Comparison of ENCODE assay signal across 13 cellular contexts in the genomic region with DNA sequence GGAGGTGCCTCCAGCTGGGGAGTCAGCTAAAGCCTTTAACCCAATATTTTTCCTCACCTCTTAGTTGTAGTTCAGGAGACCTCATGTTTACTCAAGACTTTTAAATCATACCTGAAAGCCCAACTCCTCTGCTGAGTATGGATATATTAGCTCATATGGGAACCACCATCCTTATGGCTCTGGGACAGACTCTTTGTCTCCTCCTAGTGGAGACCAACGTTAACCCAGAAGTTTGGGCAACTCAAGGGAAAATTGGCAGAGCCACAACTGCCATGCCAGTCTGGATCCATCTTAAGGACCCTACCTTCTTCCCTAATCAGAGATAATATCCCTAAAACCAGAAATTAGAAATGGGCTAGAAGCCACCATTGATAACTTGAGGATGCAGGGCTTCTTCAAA.
DNase-seq lines count a peak whose midpoint lies in the region; ATAC-seq, FAIRE-seq and TF ChIP-seq lines count a peak whose summit lies in the region.
"Had no signal": no experiment of that assay in that cellular context is flagged by ENCODE, and none has a peak within 500 bp of the region (broad histone marks: within the 10 kb centered on the region; RNA-seq: fewer than 3 reads in every experiment).

No MANE protein-coding gene starts in this region.

- H3K27me3 ChIP-seq in GM12878 (replicated peaks in 1 of 2; ENCODE audit: control insufficient read depth in 2 of 2, insufficient read depth in 2 of 2, low read length in 1 of 2) (no peaks in the 10 kb centered on the region; a peak in 3 of 4 replicates), parathyroid adenoma (ENCODE audit: control insufficient read depth, insufficient read depth, low read length) (no peaks in the 10 kb centered on the region)

- intact Hi-C loops in GM12878 (cut with micrococcal nuclease; ENCODE audit: unreplicated experiment) = no loop called here

- no peak overlapping the region for H3K4me3 Mint-ChIP-seq in T-helper 2 cell treated with Interferon-gamma antibody and Interleukin-4, amounts not matched to agents 5 μg/mL and 100 μg/mL, for 36 hours
- H3K4me3 Mint-ChIP-seq: activated naive CD8-positive, alpha-beta T cell; B cell had no signal

- peaks cover 3% of the 10 kb centered on the region; the same call in 1 of the 3 replicates for H3K9me3 ChIP-seq in GM12878 (replicated peaks; ENCODE audit: control insufficient read depth, insufficient read depth, low read length)
- no peaks in the 10 kb centered on the region for H3K9me3 ChIP-seq in parathyroid adenoma (ENCODE audit: control insufficient read depth, low read length)

- TF ChIP-seq POLR2A in GM12878 (IDR thresholded peaks at IDR 0.05; ENCODE audit: low read depth, low read length) (no peak), GM12891 (IDR thresholded peaks at IDR 0.05; ENCODE audit: low read depth, low read length) (no peak)

- peak; percentile 52 for TF ChIP-seq RAD21 in GM12878 (IDR thresholded peaks at IDR 0.05; ENCODE audit: insufficient read depth, low read depth, low read length)

- in situ Hi-C loops in GM12878 (cut with MboI) = no loop called here

- H2AFZ ChIP-seq in GM12878 (ENCODE audit: control insufficient read depth, low read depth, low read length) (no peak overlapping the region), parathyroid adenoma (no peak overlapping the region)

- H3K27ac Mint-ChIP-seq in T-helper 2 cell treated with Interferon-gamma antibody and Interleukin-4, amounts not matched to agents 5 μg/mL and 100 μg/mL, for 36 hours = no peak overlapping the region
- H3K27ac Mint-ChIP-seq: activated naive CD8-positive, alpha-beta T cell; B cell had no signal

- H3K79me2 ChIP-seq in GM12878 (ENCODE audit: control insufficient read depth, insufficient read depth, low read length) = no peaks in the 10 kb centered on the region
- no peaks in the 10 kb centered on the region for H3K79me2 ChIP-seq in parathyroid adenoma

- no TSS peak for BruUV-seq in GM12878 (replicated peaks; lab: Mats Ljungman, UMichigan)

- WGBS in GM12878 (ENCODE audit: insufficient coverage, insufficient replicate concordance, low lambda C conversion rate, missing lambda C conversion rate) = 4% methylated on average over 1 of the region's 1 CpG

- no peaks in the 10 kb centered on the region for H3K4me1 Mint-ChIP-seq in T-helper 2 cell treated with Interferon-gamma antibody and Interleukin-4, amounts not matched to agents 5 μg/mL and 100 μg/mL, for 36 hours (ENCODE audit: low read depth)

- no peak overlapping the region for H3K4me2 ChIP-seq in GM12878 (ENCODE audit: control insufficient read depth, insufficient read depth)
- H3K4me2 ChIP-seq in parathyroid adenoma (ENCODE audit: low read length) = no peak overlapping the region

- POLR2A ChIA-PET in GM12878 (lab: Charles Lee) = no interaction called here

- H3K4me3 ChIP-seq in GM12878 = no peak overlapping the region
- H3K4me3 ChIP-seq in parathyroid adenoma (ENCODE audit: low read depth, low read length) = no peak overlapping the region
- H3K4me3 ChIP-seq: lower lobe of right lung had no signal

- ATAC-seq in GM21723 (IDR thresholded peaks at IDR 0.05; ENCODE audit: unreplicated experiment) (peak; percentile 58), GM12878 (peak; percentile 67)
- ATAC-seq: lower lobe of right lung had no signal

- H3K36me3 Mint-ChIP-seq in T-helper 2 cell treated with Interferon-gamma antibody and Interleukin-4, amounts not matched to agents 5 μg/mL and 100 μg/mL, for 36 hours (ENCODE audit: low read depth) = no peaks in the 10 kb centered on the region

- peaks cover 3% of the 10 kb centered on the region for H3K27me3 Mint-ChIP-seq in T-helper 2 cell treated with Interferon-gamma antibody and Interleukin-4, amounts not matched to agents 5 μg/mL and 100 μg/mL, for 36 hours (ENCODE audit: low read depth)
- H3K27me3 Mint-ChIP-seq: activated naive CD8-positive, alpha-beta T cell had no signal

- DNase-seq in activated CD4-positive, alpha-beta T cell treated with anti-CD3 and anti-CD28 coated beads for 48 hours = peak; percentile 5
- DNase-seq in activated CD4-positive, alpha-beta T cell treated with anti-CD3 and anti-CD28 coated beads for 1 hour = no peak
- no peak for DNase-seq in GM12878 (ENCODE audit: low read depth, low spot score)
- no peak for DNase-seq in T-helper 2 cell treated with Interferon-gamma antibody and Interleukin-4, amounts not matched to agents 5 μg/mL and 100 μg/mL, for 36 hours (ENCODE audit: low spot score)
- DNase-seq in anterior cingulate cortex (lab: John Stamatoyannopoulos, UW) = no peak
- no peak for DNase-seq in GM12891 (ENCODE audit: insufficient read length, low spot score)
- DNase-seq: lower lobe of right lung; stimulated activated naive CD4-positive, alpha-beta T cell treated with Interleukin-2 at 50 U/mL for 16 hours; WERI-Rb-1 had no signal

- H3K4me1 ChIP-seq in GM12878 (ENCODE audit: control insufficient read depth, insufficient read depth, low read length) = no peaks in the 10 kb centered on the region
- no peaks in the 10 kb centered on the region for H3K4me1 ChIP-seq in parathyroid adenoma
- H3K4me1 ChIP-seq: lower lobe of right lung had no signal

- peaks cover 17% of the 10 kb centered on the region for H3K9me3 Mint-ChIP-seq in T-helper 2 cell treated with Interferon-gamma antibody and Interleukin-4, amounts not matched to agents 5 μg/mL and 100 μg/mL, for 36 hours

- SMC1A ChIA-PET in GM12878 (lab: Charles Lee; ENCODE audit: uncharacterized antibody, unreplicated experiment) = interaction anchor here (0.6 to 1.6 kb wide), 7 partner anchors 12 to 229 kb away, joined by 3 to 6 read pairs (median 3); a partner anchor contains a TSS

- CTCF ChIA-PET in GM12878 (lab: Yijun Ruan, JAX) = interaction anchor here (0.5 to 1.3 kb wide), 9 partner anchors 12 to 376 kb away, joined by 3 to 5 read pairs (median 4); no protein-coding TSS in a partner anchor

- RAD21 ChIA-PET in GM12878 (lab: Charles Lee; ENCODE audit: unreplicated experiment) = interaction anchor here (0.5 kb wide), 1 partner anchor 466 kb away, joined by 3 read pairs; no protein-coding TSS in a partner anchor

- peak; percentile 29 to 58 (median 45); a peak in 4 of 6 replicates for TF ChIP-seq CTCF in GM12878 (IDR thresholded peaks at IDR 0.05 in 2 of 3, conservative IDR thresholded peaks at IDR 0.05 in 1 of 3; ENCODE audit: control insufficient read depth in 2 of 3, extremely low read depth in 1 of 3, insufficient read depth in 1 of 3, low read depth in 3 of 3, low read length in 3 of 3)
- peak; percentile 6 for TF ChIP-seq CTCF in parathyroid adenoma (IDR thresholded peaks at IDR 0.05)

- no peak overlapping the region for H3K27ac ChIP-seq in GM12878 (ENCODE audit: control insufficient read depth, insufficient read depth)
- no peak overlapping the region for H3K27ac ChIP-seq in parathyroid adenoma
- H3K27ac ChIP-seq: lower lobe of right lung, WERI-Rb-1 had no signal

- no peaks in the 10 kb centered on the region for H3K36me3 ChIP-seq in GM12878 (ENCODE audit: control insufficient read depth in 2 of 2, insufficient read depth in 2 of 2, low read length in 1 of 2)
- no peaks in the 10 kb centered on the region for H3K36me3 ChIP-seq in parathyroid adenoma (ENCODE audit: control insufficient read depth, insufficient read depth, low read length)
- H3K36me3 ChIP-seq: lower lobe of right lung, WERI-Rb-1 had no signal

- TF ChIP-seq EP300 in GM12878 (IDR thresholded peaks at IDR 0.05; ENCODE audit: borderline replicate concordance in 1 of 2, control insufficient read depth in 1 of 2, low read depth in 2 of 2, low read length in 2 of 2) = no peak

- no peak for FAIRE-seq in GM12878 (lab: Jason Lieb, UNC)
- FAIRE-seq in GM12891 (lab: Jason Lieb, UNC) = no peak

- H3K9ac ChIP-seq in GM12878 (ENCODE audit: control insufficient read depth, insufficient read depth, low read length) (no peak overlapping the region), parathyroid adenoma (no peak overlapping the region)

- no peaks in the 10 kb centered on the region for H4K20me1 ChIP-seq in GM12878 (ENCODE audit: control insufficient read depth, insufficient read depth)

TF ChIP-seq in GM12878, 131 proteins besides CTCF, POLR2A, EP300 and RAD21:
- TF ChIP-seq CBFB (IDR thresholded peaks at IDR 0.05; ENCODE audit: low read depth) = no peak
- peak; percentile 50 for TF ChIP-seq SMC3 (IDR thresholded peaks at IDR 0.05; ENCODE audit: borderline replicate concordance, low read length)
- no peak for TF ChIP-seq NR2C1 (IDR thresholded peaks at IDR 0.05)
- no peak for TF ChIP-seq DPF2 (IDR thresholded peaks at IDR 0.05)
TF ChIP-seq in GM12878: peak in this region for 1.

TF ChIP-seq in GM12891, 5 proteins besides CTCF, POLR2A, EP300 and RAD21:
- TF ChIP-seq PAX5 (IDR thresholded peaks at IDR 0.05; ENCODE audit: insufficient read depth, low read length, severe bottlenecking) (no peak), POU2F2 (IDR thresholded peaks at IDR 0.05; ENCODE audit: low read depth, low read length) (no peak), TAF1 (IDR thresholded peaks at IDR 0.05; ENCODE audit: low read depth, low read length) (no peak), POLR2AphosphoS5 (IDR thresholded peaks at IDR 0.05; ENCODE audit: low read depth, low read length) (no peak), SPI1 (IDR thresholded peaks at IDR 0.05; ENCODE audit: low read depth, low read length) (no peak)
